ENCODE assay signal across 1 cellular context in the genomic region with DNA sequence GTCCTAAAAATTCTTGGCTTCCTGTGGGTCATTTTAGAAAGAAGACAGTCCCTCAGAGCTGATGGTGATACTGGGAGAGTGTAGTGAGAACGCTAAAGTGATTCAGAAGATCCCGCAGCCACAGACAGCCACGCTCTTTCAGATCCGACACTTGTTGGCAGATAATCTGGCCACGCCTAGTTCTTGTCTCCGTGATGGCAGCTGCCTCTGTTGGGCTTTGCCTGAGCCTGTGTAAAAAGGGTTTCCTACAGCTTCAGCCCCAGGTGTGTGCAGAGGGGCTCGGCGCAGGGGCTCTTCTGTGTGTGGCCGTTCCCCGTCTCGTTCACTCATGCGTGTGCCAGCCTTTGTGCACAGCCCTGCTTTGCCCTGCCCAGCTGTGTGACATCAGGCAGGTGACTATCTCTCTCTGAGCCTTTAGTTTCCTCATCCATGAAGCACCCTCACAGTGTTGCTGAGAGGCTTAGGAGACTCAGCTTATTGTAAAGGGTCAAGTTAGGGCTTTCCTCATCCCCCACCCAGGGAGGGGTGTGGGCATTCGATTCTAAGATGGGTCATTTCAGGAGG.
TF ChIP-seq lines count a peak whose summit lies in the region.

No MANE protein-coding gene starts in this region.

TF ChIP-seq in K562, 482 proteins besides CTCF, POLR2A, EP300 and RAD21:
- TF ChIP-seq ZNF589 (CRISPR knock-in tag; IDR thresholded peaks at IDR 0.05; ENCODE audit: low read depth) = no peak
- TF ChIP-seq HDAC6 (IDR thresholded peaks at IDR 0.05; ENCODE audit: low read depth, low read length) = no peak
- TF ChIP-seq BCOR (IDR thresholded peaks at IDR 0.05) = peak; percentile 60
- 0 out of 4 replicates have a peak, but pooled peaks of 1 of the 2 experiments have one; percentile 27 for TF ChIP-seq KDM1A (IDR thresholded peaks at IDR 0.05)
- TF ChIP-seq ZFP36 (IDR thresholded peaks at IDR 0.05; ENCODE audit: low read depth, low read length, partially characterized antibody) = peak; percentile 65
